ENCODE assay signal across 7 cellular contexts in genomic region chr2:131661101-131661782, GRCh38.
DNase-seq lines count a peak whose midpoint lies in the region; TF ChIP-seq lines count a peak whose summit lies in the region.
"Not testable (repeated sequence)": the region's sequence is repeated elsewhere in the genome, so short reads cannot be mapped to it uniquely, and the experiment has no call there.

No MANE protein-coding gene starts in this region.

- DNase-seq in DMS53 (lab: John Stamatoyannopoulos, UW): peak; percentile 61
- peak; percentile 21 for DNase-seq in KBM-7
- peak; percentile 68 for DNase-seq in NCI-H146 treated with DMSO at 0.1 percent for 48 hours (lab: John Stamatoyannopoulos, UW; ENCODE audit: unreplicated experiment)
- peak; percentile 88 for DNase-seq in NCI-H345 (lab: John Stamatoyannopoulos, UW)
- peak; percentile 76 for DNase-seq in NCI-H82 (lab: John Stamatoyannopoulos, UW)
- peak; percentile 14 for DNase-seq in neural progenitor cell (ENCODE audit: low spot score)

- H3K27me3 ChIP-seq in neural progenitor cell: not testable (repeated sequence)

- H3K9ac ChIP-seq in neural progenitor cell: not testable (repeated sequence)

- not testable (repeated sequence) for H2AFZ ChIP-seq in neural progenitor cell (replicated peaks)

- not testable (repeated sequence) for H3K9me3 ChIP-seq in neural progenitor cell (ENCODE audit: low read depth)

- not testable (repeated sequence) for H3K27me3 Mint-ChIP-seq in neural progenitor cell (ENCODE audit: insufficient read depth, low read depth)

- not testable (repeated sequence) for H3K36me3 Mint-ChIP-seq in neural progenitor cell

- in situ Hi-C loops in KBM-7 (cut with MboI; ENCODE audit: low pct_unique_long_range_greater_than_20kb, low sequenced_read_pairs): loop anchor here (25.0 kb wide), 1 partner anchor 149 kb away; no protein-coding TSS in a partner anchor

- not testable (repeated sequence) for H3K36me3 ChIP-seq in neural progenitor cell

- H3K4me3 ChIP-seq in neural progenitor cell: not testable (repeated sequence)

- H3K9me3 Mint-ChIP-seq in neural progenitor cell: not testable (repeated sequence)

- not testable (repeated sequence) for H3K79me2 ChIP-seq in neural progenitor cell (ENCODE audit: low read depth)

- TF ChIP-seq CTCF in VCaP (conservative IDR thresholded peaks at IDR 0.05); neural progenitor cell (IDR thresholded peaks at IDR 0.05): not testable (repeated sequence)

- not testable (repeated sequence) for H3K4me1 Mint-ChIP-seq in neural progenitor cell

- not testable (repeated sequence) for H3K4me2 ChIP-seq in neural progenitor cell

- H3K4me1 ChIP-seq in neural progenitor cell: not testable (repeated sequence)

- not testable (repeated sequence) for H3K27ac Mint-ChIP-seq in neural progenitor cell

- H4K20me1 ChIP-seq in neural progenitor cell (ENCODE audit: low read depth): not testable (repeated sequence)

- H3K27ac ChIP-seq in VCaP: peak overlapping the region; percentile 67
- H3K27ac ChIP-seq in neural progenitor cell: not testable (repeated sequence)

- not testable (repeated sequence) for H3F3A ChIP-seq in neural progenitor cell (ENCODE audit: low read depth)

- not testable (repeated sequence) for H3K4me3 Mint-ChIP-seq in neural progenitor cell

Comparison
In these comparisons a context has a peak if more than half of its experiments do, and no peak if none do; other contexts are left out.
1. DNase-seq: peak in every context shown above with its lines; median percentile 88 in NCI-H345; 76 in NCI-H82; 68 in NCI-H146 treated with DMSO at 0.1 percent for 48 hours; 61 in DMS53; 21 in KBM-7; 14 in neural progenitor cell.